Comparison of ENCODE assay signal across 28 cellular contexts in genomic region chr6:161212902-161213301, GRCh38.
"Had no signal": no experiment of that assay in that cellular context is flagged by ENCODE, and none has a peak within 500 bp of the region (broad histone marks: within the 10 kb centered on the region; RNA-seq: fewer than 3 reads in every experiment).

No MANE protein-coding gene starts in this region.

- H3K9ac ChIP-seq: neural progenitor cell had no signal

- DNase-seq: heart right ventricle; islet precursor cell; left ventricle myocardium inferior; midbrain; mucosa of descending colon; natural killer cell; nephron progenitor cell; occipital lobe; ovary; right lobe of liver; stimulated activated CD4-positive, alpha-beta T cell treated with anti-CD3 and anti-CD28 coated beads, Interleukin-12 subunit alpha, Interleukin-12 subunit beta, amount 100 ng/mL, for 4 hours; stimulated activated CD4-positive, alpha-beta T cell treated with anti-CD3 and anti-CD28 coated beads, Interleukin-15, amount 100 ng/mL, for 24 hours; stimulated activated CD4-positive, alpha-beta T cell treated with anti-CD3 and anti-CD28 coated beads, Interleukin-2, amount 100 ng/mL, for 24 hours; stimulated activated CD4-positive, alpha-beta T cell treated with anti-CD3 and anti-CD28 coated beads, Interleukin-4, amount 100 ng/mL, for 1 hour; stimulated activated naive B cell treated with anti-CD40 and anti-IgM and Interleukin-4, amounts not matched to agents 10 μg/mL and 1 μg/mL and 100 μg/mL, for 72 hours; stimulated activated naive CD8-positive, alpha-beta T cell treated with anti-CD3 and anti-CD28 coated beads, Interleukin-15, Interleukin-2, amounts not matched to agents 100 U/mL and 50 U/mL, for 24 hours; uterus had no signal

- H3K4me3 ChIP-seq: heart right ventricle, hepatocyte, left ventricle myocardium inferior, lung, mucosa of descending colon, ovary, right atrium auricular region, right lobe of liver, suprapubic skin, thoracic aorta, tibial nerve, uterus had no signal

- H3K27ac Mint-ChIP-seq: memory B cell; natural killer cell; nephron progenitor cell; neural progenitor cell; progenitor cell of endocrine pancreas; stimulated activated naive B cell treated with anti-CD40 and anti-IgM and Interleukin-4, amounts not matched to agents 10 μg/mL and 1 μg/mL and 100 μg/mL, for 72 hours; type B pancreatic cell had no signal

- ATAC-seq: heart right ventricle; mucosa of descending colon; natural killer cell; right lobe of liver; stimulated activated naive B cell treated with anti-CD40 and anti-IgM and Interleukin-4, amounts not matched to agents 10 μg/mL and 1 μg/mL and 100 μg/mL, for 72 hours; stimulated activated naive CD8-positive, alpha-beta T cell treated with anti-CD3 and anti-CD28 coated beads, Interleukin-15, Interleukin-2, amounts not matched to agents 100 U/mL and 50 U/mL, for 24 hours had no signal

- H3K4me1 ChIP-seq: heart right ventricle, left ventricle myocardium inferior, neural progenitor cell, right atrium auricular region, right lobe of liver, suprapubic skin, tibial nerve, uterus had no signal

- H3K4me2 ChIP-seq: hepatocyte, neural progenitor cell had no signal

- H3K9me3 ChIP-seq: neutrophil, ovary, right lobe of liver, suprapubic skin, thoracic aorta, tibial nerve, uterus had no signal

- H3K4me3 Mint-ChIP-seq: memory B cell; natural killer cell; nephron progenitor cell; neural progenitor cell; stimulated activated naive B cell treated with anti-CD40 and anti-IgM and Interleukin-4, amounts not matched to agents 10 μg/mL and 1 μg/mL and 100 μg/mL, for 72 hours; type B pancreatic cell had no signal

- H3K36me3 ChIP-seq: heart right ventricle, left ventricle myocardium inferior, neutrophil, ovary, right atrium auricular region, right lobe of liver, suprapubic skin, thoracic aorta, uterus had no signal

- H3K36me3 Mint-ChIP-seq: memory B cell, natural killer cell had no signal

- H3K4me1 Mint-ChIP-seq: memory B cell, nephron progenitor cell, neural progenitor cell had no signal

- H3K27me3 ChIP-seq: heart right ventricle, hepatocyte, neural progenitor cell, neutrophil, ovary, right atrium auricular region, right lobe of liver, suprapubic skin, tibial nerve, uterus had no signal

- H2AFZ ChIP-seq: hepatocyte, neural progenitor cell had no signal

- H3K27me3 Mint-ChIP-seq: progenitor cell of endocrine pancreas; stimulated activated naive B cell treated with anti-CD40 and anti-IgM and Interleukin-4, amounts not matched to agents 10 μg/mL and 1 μg/mL and 100 μg/mL, for 72 hours; type B pancreatic cell had no signal

- H3K27ac ChIP-seq: heart right ventricle, hepatocyte, left ventricle myocardium inferior, neural progenitor cell, neutrophil, ovary, right atrium auricular region, right lobe of liver, suprapubic skin, thoracic aorta, tibial nerve, uterus had no signal
